ENCODE assay signal across 1 cellular context in genomic region chr18:66316708-66317107, GRCh38.
TF ChIP-seq lines count a peak whose summit lies in the region.

No MANE protein-coding gene starts in this region.

TF ChIP-seq in HepG2, 621 proteins besides CTCF, POLR2A, EP300 and RAD21 (continued from another document):
- TF ChIP-seq, protein P1, sequence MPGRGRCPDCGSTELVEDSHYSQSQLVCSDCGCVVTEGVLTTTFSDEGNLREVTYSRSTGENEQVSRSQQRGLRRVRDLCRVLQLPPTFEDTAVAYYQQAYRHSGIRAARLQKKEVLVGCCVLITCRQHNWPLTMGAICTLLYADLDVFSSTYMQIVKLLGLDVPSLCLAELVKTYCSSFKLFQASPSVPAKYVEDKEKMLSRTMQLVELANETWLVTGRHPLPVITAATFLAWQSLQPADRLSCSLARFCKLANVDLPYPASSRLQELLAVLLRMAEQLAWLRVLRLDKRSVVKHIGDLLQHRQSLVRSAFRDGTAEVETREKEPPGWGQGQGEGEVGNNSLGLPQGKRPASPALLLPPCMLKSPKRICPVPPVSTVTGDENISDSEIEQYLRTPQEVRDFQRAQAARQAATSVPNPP (CRISPR knock-in tag; IDR thresholded peaks at IDR 0.05): no peak
- peak; percentile 55 for TF ChIP-seq CREB1 (IDR thresholded peaks at IDR 0.05)
- no peak for TF ChIP-seq CREB1 (CRISPR knock-in tag; IDR thresholded peaks at IDR 0.05)
